In genomic region chr19:55674841-55675660, GRCh38 we compare ENCODE assay signal across 8 cellular contexts. TPM values are rescaled to one million over a fixed set of nuclear protein-coding genes. Genes with fewer than 3 reads are reported as not detected.
DNase-seq lines count a peak whose midpoint lies in the region; ATAC-seq, FAIRE-seq and TF ChIP-seq lines count a peak whose summit lies in the region.

Gene EPN1 (plus strand): TSS chr19:55675226. CDS start chr19:55678628, 3,402 bp downstream.

- TF ChIP-seq CTCF in H1 (IDR thresholded peaks at IDR 0.05; ENCODE audit: control extremely low read depth in 1 of 3, insufficient read depth in 1 of 3, low read depth in 1 of 3, low read length in 3 of 3): no peak

- H4K8ac ChIP-seq in H1 (ENCODE audit: extremely low read depth, insufficient read depth, low read length): peak within 1 kb of the TSS; percentile 69; the same call in 1 of the 2 replicates
- peak within 1 kb of the TSS; percentile 94 for H4K8ac ChIP-seq in mesenchymal stem cell (ENCODE audit: low read length)

- H3K4ac ChIP-seq in H1 (replicated peaks; ENCODE audit: insufficient read length, low read depth, low read length) (no peak within 1 kb of the TSS), mesenchymal stem cell (ENCODE audit: low read depth in 1 of 2, low read length in 2 of 2) (peak within 1 kb of the TSS; percentile 80 to 83)

- H3K4me2 ChIP-seq in H1 (ENCODE audit: insufficient read depth in 1 of 2, low read depth in 2 of 2, low read length in 2 of 2): peak within 1 kb of the TSS; percentile 70 to 90
- H3K4me2 ChIP-seq in mesenchymal stem cell (ENCODE audit: low read length, poor library complexity, severe bottlenecking): peak within 1 kb of the TSS; percentile 95

- no peak within 1 kb of the TSS for H3K14ac ChIP-seq in H1 (ENCODE audit: insufficient read length)
- peak within 1 kb of the TSS in 1 of 2 experiments; percentile 68 for H3K14ac ChIP-seq in mesenchymal stem cell (ENCODE audit: low read length in 2 of 2)

- TF ChIP-seq POLR2A in H1 (IDR thresholded peaks at IDR 0.05; ENCODE audit: control extremely low read depth in 1 of 2, low read depth in 2 of 2, low read length in 2 of 2): peak; percentile 5 to 80

- H2AFZ ChIP-seq in H1 (ENCODE audit: low read length): no peak within 1 kb of the TSS
- H2AFZ ChIP-seq in mesenchymal stem cell (ENCODE audit: low read depth, low read length): peak within 1 kb of the TSS; percentile 65

- no peak within 1 kb of the TSS; the same call in 1 of the 2 replicates for H3K18ac ChIP-seq in H1 (ENCODE audit: extremely low read depth, low read length)
- H3K18ac ChIP-seq in mesenchymal stem cell (ENCODE audit: low read depth in 1 of 2, low read length in 2 of 2): peak within 1 kb of the TSS; percentile 84 to 87

- H3K27ac ChIP-seq in H1 (ENCODE audit: low read depth, low read length): peak within 1 kb of the TSS; percentile 68; the same call in 1 of the 2 replicates
- H3K27ac ChIP-seq in mesenchymal stem cell (ENCODE audit: low read length, poor library complexity, severe bottlenecking): peak within 1 kb of the TSS; percentile 53

- H4K5ac ChIP-seq in H1 (ENCODE audit: insufficient read length, low read depth, low read length): no peak within 1 kb of the TSS

- H2BK120ac ChIP-seq in H1 (replicated peaks; ENCODE audit: low read depth, low read length) (no peak within 1 kb of the TSS), mesenchymal stem cell (ENCODE audit: low read depth, low read length) (peak within 1 kb of the TSS; percentile 24)

- ATAC-seq in GM21381 (IDR thresholded peaks at IDR 0.05; ENCODE audit: unreplicated experiment): peak; percentile 52

- peaks cover 0 to 11% (median 6%) of the 10 kb centered on the region in 4 experiments; a peak in 5 of 7 replicates for H3K4me1 ChIP-seq in H1 (replicated peaks in 1 of 4; ENCODE audit: control insufficient read depth in 3 of 4, insufficient read depth in 4 of 4, low read length in 3 of 4)
- H3K4me1 ChIP-seq in mesenchymal stem cell (ENCODE audit: control insufficient read depth, insufficient read depth, low read depth, low read length): peaks cover 52% of the 10 kb centered on the region

- H3K56ac ChIP-seq in H1 (replicated peaks; ENCODE audit: insufficient read length, low read depth, low read length): no peak within 1 kb of the TSS

- peaks cover 11 to 24% (median 20%) of the 10 kb centered on the region in 4 experiments for H3K36me3 ChIP-seq in H1 (ENCODE audit: control insufficient read depth in 2 of 4, insufficient read depth in 4 of 4, low read length in 3 of 4)
- peaks cover 54 to 55% of the 10 kb centered on the region in 2 experiments for H3K36me3 ChIP-seq in mesenchymal stem cell (ENCODE audit: control insufficient read depth in 1 of 2, insufficient read depth in 2 of 2, low read depth in 1 of 2, low read length in 2 of 2)

- H2BK15ac ChIP-seq in H1 (ENCODE audit: low read length) (no peak within 1 kb of the TSS), mesenchymal stem cell (ENCODE audit: low read depth, poor library complexity, severe bottlenecking) (peak within 1 kb of the TSS; percentile 50)

- peaks cover 21% of the 10 kb centered on the region for H3K79me1 ChIP-seq in H1 (ENCODE audit: low read depth, low read length)
- H3K79me1 ChIP-seq in mesenchymal stem cell (replicated peaks; ENCODE audit: low read length, poor library complexity, severe bottlenecking): peaks cover 2% of the 10 kb centered on the region

- no peak within 1 kb of the TSS for H2BK20ac ChIP-seq in H1 (ENCODE audit: low read length)

- H4K20me1 ChIP-seq in H1 (replicated peaks in 1 of 2; ENCODE audit: control insufficient read depth in 1 of 2, insufficient read depth in 2 of 2, low read length in 2 of 2): peaks cover 15 to 35% of the 10 kb centered on the region in 2 experiments

- peak; percentile 96 for DNase-seq in COLO829 (ENCODE audit: low spot score)
- DNase-seq in HUDEP-2 (lab: John Stamatoyannopoulos, UW; ENCODE audit: unreplicated experiment in 76 of 76): peak in 75 of 76 experiments; percentile 38 to 99 (median 98)
- DNase-seq in NOMO-1 treated with dmso at 0.1 percent for 144 hours (lab: John Stamatoyannopoulos, UW; ENCODE audit: unreplicated experiment): peak; percentile 95
- DNase-seq in activated CD8-positive, alpha-beta memory T cell treated with anti-CD3 and anti-CD28 coated beads for 48 hours (ENCODE audit: low read depth in 2 of 3, low spot score in 2 of 3): peak; percentile 93 to 97 (median 97)
- peak; percentile 81 to 98 for DNase-seq in H1 (ENCODE audit: low read depth in 1 of 2, low spot score in 2 of 2)
- peak; percentile 97 for DNase-seq in mesenchymal stem cell
- peak; percentile 92 for DNase-seq in stimulated activated CD8-positive, alpha-beta memory T cell treated with anti-CD3 and anti-CD28 coated beads, Interleukin-12 subunit alpha, Interleukin-12 subunit beta, amount 100 ng/mL, for 24 hours (ENCODE audit: extremely low read depth)

- TF ChIP-seq RAD21 in H1 (IDR thresholded peaks at IDR 0.05 in 1 of 2, conservative IDR thresholded peaks at IDR 0.05 in 1 of 2; ENCODE audit: low read depth in 2 of 2, low read length in 2 of 2): no peak

- no peak within 1 kb of the TSS for H2BK5ac ChIP-seq in H1 (ENCODE audit: low read depth, low read length)
- H2BK5ac ChIP-seq in mesenchymal stem cell (ENCODE audit: low read depth, low read length, poor library complexity, severe bottlenecking): no peak within 1 kb of the TSS

- no peak for TF ChIP-seq EP300 in H1 (IDR thresholded peaks at IDR 0.05; ENCODE audit: borderline replicate concordance in 1 of 2, low read depth in 2 of 2, low read length in 2 of 2)

- H3K27me3 ChIP-seq in H1 (replicated peaks in 1 of 4; ENCODE audit: control insufficient read depth in 3 of 4, extremely low read depth in 1 of 4, insufficient read depth in 3 of 4, low read length in 3 of 4): no peaks in the 10 kb centered on the region
- no peaks in the 10 kb centered on the region for H3K27me3 ChIP-seq in mesenchymal stem cell (ENCODE audit: control insufficient read depth in 1 of 2, insufficient read depth in 1 of 2, low read length in 2 of 2)

- H4K91ac ChIP-seq in H1 (replicated peaks; ENCODE audit: insufficient read length, low read length) (no peak within 1 kb of the TSS), mesenchymal stem cell (ENCODE audit: low read length) (peak within 1 kb of the TSS; percentile 91)

- H2BK12ac ChIP-seq in H1 (ENCODE audit: low read depth, low read length) (no peak within 1 kb of the TSS), mesenchymal stem cell (ENCODE audit: low read length in 2 of 2) (peak within 1 kb of the TSS in 1 of 2 experiments; percentile 15)

- peaks cover 21 to 69% of the 10 kb centered on the region in 2 experiments for H3K79me2 ChIP-seq in H1 (ENCODE audit: control insufficient read depth in 1 of 2, insufficient read depth in 2 of 2, low read length in 2 of 2)

- peak within 1 kb of the TSS; percentile 83 to 95 (median 92) for H3K4me3 ChIP-seq in H1 (ENCODE audit: extremely low read depth in 1 of 4, insufficient read depth in 2 of 4, low read depth in 3 of 4, low read length in 4 of 4)
- peak within 1 kb of the TSS; percentile 94 to 96 for H3K4me3 ChIP-seq in mesenchymal stem cell (ENCODE audit: insufficient read depth in 1 of 2, low read depth in 1 of 2, low read length in 2 of 2)

- H3K23ac ChIP-seq in H1 (ENCODE audit: insufficient read length): no peak within 1 kb of the TSS
- H3K23ac ChIP-seq in mesenchymal stem cell (ENCODE audit: low read length in 2 of 2): peak within 1 kb of the TSS in 1 of 2 experiments; percentile 78

- 2% methylated on average over 71 of the region's 101 CpGs; no CpG with 5 or more reads in 1 of the 2 experiments for WGBS in H1 (ENCODE audit: extremely low coverage in 1 of 2, insufficient coverage in 1 of 2, insufficient read length in 1 of 2, insufficient replicate concordance in 2 of 2, low coverage in 1 of 2, low lambda C conversion rate in 2 of 2, missing lambda C conversion rate in 1 of 2), 2 experiments
- under 1% methylated on average over 90 of the region's 101 CpGs for WGBS in mesenchymal stem cell

- H2AK5ac ChIP-seq in H1 (ENCODE audit: low read depth, low read length) (peak within 1 kb of the TSS; percentile 1; the same call in 1 of the 2 replicates), mesenchymal stem cell (ENCODE audit: low read length, severe bottlenecking) (no peak within 1 kb of the TSS)

- FAIRE-seq in H1 (lab: Jason Lieb, UNC): peak; percentile 32

- CTCF ChIA-PET in H1 (lab: Charles Lee; ENCODE audit: partially characterized antibody): interaction anchor here (0.6 to 1.0 kb wide), 2 partner anchors 26 to 28 kb away, joined by 3 read pairs; no protein-coding TSS in a partner anchor

- peaks cover 5% of the 10 kb centered on the region; the same call in 1 of the 2 replicates for H3K23me2 ChIP-seq in H1 (ENCODE audit: low read depth, low read length)

- H3K9ac ChIP-seq in H1 (replicated peaks in 1 of 4; ENCODE audit: extremely low read depth in 1 of 4, low read depth in 3 of 4, low read length in 3 of 4) (peak within 1 kb of the TSS; percentile 76 to 94 (median 80)), mesenchymal stem cell (ENCODE audit: low read length) (peak within 1 kb of the TSS; percentile 97)

- POLR2A ChIA-PET in H1 (lab: Charles Lee; ENCODE audit: partially characterized antibody): interaction anchor here (0.7 to 2.5 kb wide), 8 partner anchors 13 to 555 kb away, joined by 3 to 18 read pairs (median 4); partner anchors contain the start of gene U2AF2

- no peaks in the 10 kb centered on the region for H3K9me3 ChIP-seq in H1 (ENCODE audit: insufficient read depth in 2 of 2, low read depth in 1 of 2, low read length in 1 of 2)
- no peaks in the 10 kb centered on the region for H3K9me3 ChIP-seq in mesenchymal stem cell (ENCODE audit: control insufficient read depth, low read length)

TF ChIP-seq in H1, 55 proteins besides CTCF, POLR2A, EP300 and RAD21 (continues in another document):
- no peak for TF ChIP-seq ZNF274 (IDR thresholded peaks at IDR 0.05; ENCODE audit: borderline replicate concordance, extremely low read depth, low read length)
- no peak for TF ChIP-seq TCF12 (IDR thresholded peaks at IDR 0.05; ENCODE audit: low read depth, low read length)
- no peak for TF ChIP-seq HDAC6 (IDR thresholded peaks at IDR 0.05; ENCODE audit: low read depth, low read length)
- no peak for TF ChIP-seq NANOG (IDR thresholded peaks at IDR 0.05; ENCODE audit: insufficient read depth, low read depth, low read length, poor library complexity, severe bottlenecking)

RNA-seq across cellular contexts. Expression of gene EPN1, which starts in this region (rescaled TPM):
- 200 and 206 TPM in 2 replicates for total RNA-seq in H1 (2021; fragmentation: NEBNext Ultra II Directional; extraction: Animal tissue kit (Norgen Biotek cat#: 25700))
- 49.6 and 116 TPM in 2 replicates for polyA plus RNA-seq in H1 (2011; rRNA removed)
- polyA plus RNA-seq in H1 (2011; cell fraction: cytosol; rRNA removed): 75.2 TPM
- polyA plus RNA-seq in H1 (2011; cell fraction: nucleus; rRNA removed): 71.0 TPM
- 100 to 163 TPM (median 150 TPM) in 4 replicates for polyA plus RNA-seq in H1 (2012, experiment 1 of 2)
- 137 TPM for polyA plus RNA-seq in H1 (2012, experiment 2 of 2)
- 103 TPM for polyA plus RNA-seq in H1 (2013, experiment 1 of 2)
- 111 TPM for polyA plus RNA-seq in H1 (2013, experiment 2 of 2)
- polyA minus RNA-seq in H1 (2011; rRNA and poly(A)+ RNA removed): 55.2 and 69.0 TPM in 2 replicates
- 133 TPM for polyA minus RNA-seq in H1 (2011; cell fraction: cytosol; rRNA and poly(A)+ RNA removed)
- polyA minus RNA-seq in H1 (2011; cell fraction: nucleus; rRNA and poly(A)+ RNA removed): 43.1 TPM
- 111 TPM for polyA plus RNA-seq in mesenchymal stem cell (2013, experiment 1 of 2)
- polyA plus RNA-seq in mesenchymal stem cell (2013, experiment 2 of 2): 108 TPM

Comparison
In these comparisons a context has a peak if more than half of its experiments do, and no peak if none do; other contexts are left out.
1. Peak in every context shown above with its lines: DNase-seq, ATAC-seq, H3K4me3 ChIP-seq and H3K27ac ChIP-seq.